18 cellular contexts compared by ENCODE assay signal in genomic region chr5:103217101-103217500, GRCh38.
"Had no signal": no experiment of that assay in that cellular context is flagged by ENCODE, and none has a peak within 500 bp of the region (broad histone marks: within the 10 kb centered on the region; RNA-seq: fewer than 3 reads in every experiment).

No MANE protein-coding gene starts in this region.

- DNase-seq: activated CD4-positive, alpha-beta T cell treated with anti-CD3 and anti-CD28 coated beads, Interleukin-2, amount 50 U/mL, for 48 hours; activated naive CD4-positive, alpha-beta T cell; activated naive CD8-positive, alpha-beta T cell treated with anti-CD3 and anti-CD28 coated beads for 36 hours; activated T-cell treated with anti-CD3 and anti-CD28 coated beads for 4 hours; amygdala; body of pancreas; effector CD4-positive, alpha-beta T cell; foreskin fibroblast; hypothalamus; kidney; stimulated activated CD4-positive, alpha-beta T cell treated with anti-CD3 and anti-CD28 coated beads, Interleukin-4, amount 100 ng/mL, for 24 hours; testis; upper lobe of right lung had no signal

- H3K4me1 ChIP-seq: body of pancreas, esophagus muscularis mucosa, testis, upper lobe of right lung had no signal

- H3K4me3 ChIP-seq: body of pancreas, coronary artery, esophagus muscularis mucosa, testis, upper lobe of right lung had no signal

- H3K36me3 ChIP-seq: esophagus muscularis mucosa, upper lobe of right lung had no signal

- ATAC-seq: body of pancreas; left lobe of liver; sciatic nerve; stimulated activated effector memory CD8-positive, alpha-beta T cell treated with anti-CD3 and anti-CD28 coated beads, Interleukin-12 subunit alpha, Interleukin-12 subunit beta, amount 100 ng/mL, for 72 hours; upper lobe of right lung had no signal

- H3K27ac ChIP-seq: body of pancreas, coronary artery, esophagus muscularis mucosa, testis, upper lobe of right lung had no signal

- H3K27me3 ChIP-seq: body of pancreas, esophagus muscularis mucosa, testis, upper lobe of right lung had no signal

- H3K9me3 ChIP-seq: body of pancreas, esophagus muscularis mucosa, testis, upper lobe of right lung had no signal
